16 cellular contexts compared by ENCODE assay signal in genomic region chr19:18897108-18898029, GRCh38. TPM values are rescaled to one million over a fixed set of nuclear protein-coding genes. Genes with fewer than 3 reads are reported as not detected.
DNase-seq lines count a peak whose midpoint lies in the region; ATAC-seq, FAIRE-seq and TF ChIP-seq lines count a peak whose summit lies in the region.
"Had no signal": no experiment of that assay in that cellular context is flagged by ENCODE, and none has a peak within 500 bp of the region (broad histone marks: within the 10 kb centered on the region; RNA-seq: fewer than 3 reads in every experiment).

No MANE protein-coding gene starts in this region.

- no peak for TF ChIP-seq EP300 in K562 (IDR thresholded peaks at IDR 0.05; ENCODE audit: low read length)
- TF ChIP-seq EP300 in transverse colon (IDR thresholded peaks at IDR 0.05; ENCODE audit: low read depth) = no peak

- H3K4me3 Mint-ChIP-seq in activated naive CD8-positive, alpha-beta T cell = peak overlapping the region; percentile 84
- H3K4me3 Mint-ChIP-seq in activated naive CD8-positive, alpha-beta T cell treated with anti-CD3 and anti-CD28 coated beads, Interleukin-2, amount 50 U/mL, for 24 hours = no peak overlapping the region
- H3K4me3 Mint-ChIP-seq in naive thymus-derived CD4-positive, alpha-beta T cell = peak overlapping the region; percentile 20 to 87 (median 60)

- no peak overlapping the region for H3K4me3 ChIP-seq in K562
- H3K4me3 ChIP-seq in naive thymus-derived CD4-positive, alpha-beta T cell (ENCODE audit: low read length) = no peak overlapping the region
- no peak overlapping the region for H3K4me3 ChIP-seq in transverse colon
- H3K4me3 ChIP-seq: colonic mucosa, left lung had no signal

- H3K79me2 ChIP-seq in K562 (ENCODE audit: control insufficient read depth, insufficient read depth, low read length) = no peaks in the 10 kb centered on the region

- FAIRE-seq in K562 (lab: Jason Lieb, UNC) = no peak
- FAIRE-seq: frontal cortex, urothelium cell line had no signal

- H3K9ac ChIP-seq in K562 (ENCODE audit: insufficient read depth in 1 of 2, low read depth in 2 of 2, low read length in 2 of 2) = no peak overlapping the region

- H3K9me1 ChIP-seq in K562 (ENCODE audit: control insufficient read depth, insufficient read depth, low read length) = peaks cover 3% of the 10 kb centered on the region

- WGBS in K562 (ENCODE audit: insufficient coverage, low coverage, missing lambda C conversion rate) = 66% methylated on average over 23 of the region's 24 CpGs
- 85 to 100% methylated on average over 2 to 24 of the region's 24 CpGs for WGBS in transverse colon (ENCODE audit: low coverage in 1 of 2), 2 donors

- no peak overlapping the region for H3K27ac ChIP-seq in K562 (ENCODE audit: extremely low read depth, low read depth, low read length)
- H3K27ac ChIP-seq in naive thymus-derived CD4-positive, alpha-beta T cell (ENCODE audit: low read depth, low read length) = no peak overlapping the region
- peak overlapping the region; percentile 85 for H3K27ac ChIP-seq in substantia nigra (ENCODE audit: low read depth, low read length, poor library complexity, severe bottlenecking)
- no peak overlapping the region for H3K27ac ChIP-seq in transverse colon
- H3K27ac ChIP-seq: colonic mucosa, left lung, WERI-Rb-1 had no signal

- no peak overlapping the region for H2AFZ ChIP-seq in K562 (ENCODE audit: low read depth, low read length)

- POLR2A ChIA-PET in K562 (lab: Yijun Ruan, JAX) = interaction anchor here (0.6 to 1.9 kb wide), 7 partner anchors 9 to 310 kb away, joined by 3 to 9 read pairs (median 3); partner anchors contain the start of genes COPE and DDX49
- POLR2A ChIA-PET in naive thymus-derived CD4-positive, alpha-beta T cell (lab: Charles Lee) = no interaction called here

- no peak overlapping the region for H3K27ac Mint-ChIP-seq in activated naive CD8-positive, alpha-beta T cell
- H3K27ac Mint-ChIP-seq in activated naive CD8-positive, alpha-beta T cell treated with anti-CD3 and anti-CD28 coated beads, Interleukin-2, amount 50 U/mL, for 24 hours = no peak overlapping the region
- no peak overlapping the region for H3K27ac Mint-ChIP-seq in naive thymus-derived CD4-positive, alpha-beta T cell
- H3K27ac Mint-ChIP-seq: HFFc6; stimulated activated naive B cell treated with anti-CD40 and anti-IgM and Interleukin-4, amounts not matched to agents 10 μg/mL and 1 μg/mL and 100 μg/mL, for 72 hours had no signal

- H3K9me3 ChIP-seq in K562 (replicated peaks; ENCODE audit: control insufficient read depth, insufficient read depth, low read depth, low read length) (no peaks in the 10 kb centered on the region), transverse colon (no peaks in the 10 kb centered on the region)
- H3K9me3 ChIP-seq in naive thymus-derived CD4-positive, alpha-beta T cell (ENCODE audit: control insufficient read depth in 2 of 3, low read length in 3 of 3) = no peaks in the 10 kb centered on the region
- H3K9me3 ChIP-seq: colonic mucosa, left lung had no signal

- H3K4me2 ChIP-seq in K562 (ENCODE audit: insufficient read depth, low read length) = no peak overlapping the region

- intact Hi-C loops in K562 (cut with micrococcal nuclease) (loop anchor here (5.0 kb wide), 1 partner anchor 240 kb away; the partner anchor contains the start of gene TMEM161A), transverse colon (cut with DNase I; ENCODE audit: low total_unique reads) (no loop called here)
- intact Hi-C loops in naive thymus-derived CD4-positive, alpha-beta T cell (cut with micrococcal nuclease) = no loop called here

- H3K9me3 Mint-ChIP-seq in activated naive CD8-positive, alpha-beta T cell (ENCODE audit: low read depth) = no peaks in the 10 kb centered on the region
- H3K9me3 Mint-ChIP-seq in activated naive CD8-positive, alpha-beta T cell treated with anti-CD3 and anti-CD28 coated beads, Interleukin-2, amount 50 U/mL, for 24 hours = no peaks in the 10 kb centered on the region
- H3K9me3 Mint-ChIP-seq in naive thymus-derived CD4-positive, alpha-beta T cell = no peaks in the 10 kb centered on the region
- H3K9me3 Mint-ChIP-seq: HFFc6; stimulated activated naive B cell treated with anti-CD40 and anti-IgM and Interleukin-4, amounts not matched to agents 10 μg/mL and 1 μg/mL and 100 μg/mL, for 72 hours had no signal

- BruUV-seq in K562 (replicated peaks; lab: Mats Ljungman, UMichigan) = no TSS peak

- H3K36me3 ChIP-seq in K562 (ENCODE audit: control insufficient read depth, insufficient read depth, low read length) = peaks cover 26% of the 10 kb centered on the region; the same call in 1 of the 3 replicates
- H3K36me3 ChIP-seq in naive thymus-derived CD4-positive, alpha-beta T cell (ENCODE audit: control insufficient read depth in 2 of 3, insufficient read depth in 3 of 3, low read length in 3 of 3) = peaks cover 0 to 36% (median 0%) of the 10 kb centered on the region in 3 experiments
- H3K36me3 ChIP-seq in transverse colon = peaks cover 0 to 12% (median 3%) of the 10 kb centered on the region in 4 donors
- H3K36me3 ChIP-seq: colonic mucosa had no signal

- TF ChIP-seq CTCF in K562 (IDR thresholded peaks at IDR 0.05 in 2 of 3, conservative IDR thresholded peaks at IDR 0.05 in 1 of 3; ENCODE audit: insufficient read depth in 2 of 3, low read depth in 1 of 3, low read length in 3 of 3) (no peak), transverse colon (IDR thresholded peaks at IDR 0.05) (no peak)

- peaks cover 10% of the 10 kb centered on the region for H3K27me3 Mint-ChIP-seq in activated naive CD8-positive, alpha-beta T cell
- H3K27me3 Mint-ChIP-seq in activated naive CD8-positive, alpha-beta T cell treated with anti-CD3 and anti-CD28 coated beads, Interleukin-2, amount 50 U/mL, for 24 hours = peaks cover 29% of the 10 kb centered on the region
- peaks cover 12 to 35% (median 32%) of the 10 kb centered on the region in 5 donors for H3K27me3 Mint-ChIP-seq in naive thymus-derived CD4-positive, alpha-beta T cell

- no peak for TF ChIP-seq RAD21 in K562 (CRISPR knock-in tag; conservative IDR thresholded peaks at IDR 0.05 in 1 of 2, IDR thresholded peaks at IDR 0.05 in 1 of 2)

- no peak for ATAC-seq in activated naive CD8-positive, alpha-beta T cell treated with anti-CD3 and anti-CD28 coated beads, Interleukin-2, amount 50 U/mL, for 24 hours
- no peak for ATAC-seq in K562
- ATAC-seq in naive thymus-derived CD4-positive, alpha-beta T cell = no peak
- ATAC-seq: left lung; stimulated activated naive B cell treated with anti-CD40 and anti-IgM and Interleukin-4, amounts not matched to agents 10 μg/mL and 1 μg/mL and 100 μg/mL, for 72 hours had no signal

- H3K36me3 Mint-ChIP-seq in activated naive CD8-positive, alpha-beta T cell = peaks cover 3% of the 10 kb centered on the region
- no peaks in the 10 kb centered on the region for H3K36me3 Mint-ChIP-seq in activated naive CD8-positive, alpha-beta T cell treated with anti-CD3 and anti-CD28 coated beads, Interleukin-2, amount 50 U/mL, for 24 hours (ENCODE audit: low read depth)
- peaks cover 0 to 11% (median 4%) of the 10 kb centered on the region in 5 donors for H3K36me3 Mint-ChIP-seq in naive thymus-derived CD4-positive, alpha-beta T cell

- CTCF ChIA-PET in K562 (lab: Yijun Ruan, JAX; ENCODE audit: low intra/inter-chr PET ratio) = no interaction called here
- CTCF ChIA-PET in naive thymus-derived CD4-positive, alpha-beta T cell (lab: Charles Lee) = interaction anchor here (0.6 kb wide), 1 partner anchor 50 kb away, joined by 3 read pairs; no protein-coding TSS in a partner anchor

- in situ Hi-C loops in K562 (cut with MboI) (no loop called here), transverse colon (cut with MboI; ENCODE audit: low pct_ligation_motif_present in 1 of 4, low pct_unique_long_range_greater_than_20kb in 1 of 4, low sequenced_read_pairs in 3 of 4) (no loop called here)

- DNase-seq in activated naive CD8-positive, alpha-beta T cell treated with anti-CD3 and anti-CD28 coated beads, Interleukin-2, amount 50 U/mL, for 24 hours = no peak
- DNase-seq in K562 (ENCODE audit: extremely low read depth in 1 of 4, low spot score in 3 of 4) = no peak
- no peak for DNase-seq in naive thymus-derived CD4-positive, alpha-beta T cell
- no peak for DNase-seq in substantia nigra (lab: John Stamatoyannopoulos, UW)
- no peak for DNase-seq in T-helper 9 cell
- no peak for DNase-seq in transverse colon
- DNase-seq in OCI-M1 (lab: John Stamatoyannopoulos, UW) = no peak
- DNase-seq: colonic mucosa; HFFc6; NCI-H1436; stimulated activated naive B cell treated with anti-CD40 and anti-IgM and Interleukin-4, amounts not matched to agents 10 μg/mL and 1 μg/mL and 100 μg/mL, for 72 hours; WERI-Rb-1 had no signal

- H4K20me1 ChIP-seq in K562 (replicated peaks; ENCODE audit: control insufficient read depth, insufficient read depth, low read length) = peaks cover 17% of the 10 kb centered on the region

- H3K4me1 ChIP-seq in K562 (replicated peaks in 1 of 2; ENCODE audit: control insufficient read depth in 2 of 2, insufficient read depth in 2 of 2, low read length in 2 of 2) = peaks cover 12 to 63% of the 10 kb centered on the region in 2 experiments
- H3K4me1 ChIP-seq in naive thymus-derived CD4-positive, alpha-beta T cell (ENCODE audit: control insufficient read depth in 2 of 2, insufficient read depth in 2 of 2, low read length in 2 of 2) = no peaks in the 10 kb centered on the region
- peaks cover 0 to 18% (median 9%) of the 10 kb centered on the region in 4 donors for H3K4me1 ChIP-seq in transverse colon

- peaks cover 10% of the 10 kb centered on the region for H3K4me1 Mint-ChIP-seq in activated naive CD8-positive, alpha-beta T cell (ENCODE audit: low read depth)
- peaks cover 6% of the 10 kb centered on the region for H3K4me1 Mint-ChIP-seq in activated naive CD8-positive, alpha-beta T cell treated with anti-CD3 and anti-CD28 coated beads, Interleukin-2, amount 50 U/mL, for 24 hours
- H3K4me1 Mint-ChIP-seq in naive thymus-derived CD4-positive, alpha-beta T cell = peaks cover 2 to 16% (median 11%) of the 10 kb centered on the region in 7 donors

- H3K27me3 ChIP-seq in K562 (ENCODE audit: control insufficient read depth in 2 of 2, insufficient read depth in 2 of 2, low read length in 2 of 2) (peaks cover 0 to 5% of the 10 kb centered on the region in 2 experiments; a peak in 1 of 5 replicates), transverse colon (peaks cover 49% of the 10 kb centered on the region)
- H3K27me3 ChIP-seq in naive thymus-derived CD4-positive, alpha-beta T cell (ENCODE audit: control insufficient read depth in 2 of 2, insufficient read depth in 2 of 2, low read length in 2 of 2) = no peaks in the 10 kb centered on the region

- TF ChIP-seq POLR2A in K562 (conservative IDR thresholded peaks at IDR 0.05) (no peak), transverse colon (IDR thresholded peaks at IDR 0.05) (no peak)

RNA-seq across cellular contexts. Expression of gene CERS1, which starts 1.4 kb away (rescaled TPM):
- 1.3 and 6.2 TPM in 2 replicates for total RNA-seq in K562 (2011; cell fraction: chromatin; rRNA removed; ENCODE audit: low replicate concordance)
- total RNA-seq in K562 (2011; cell fraction: nucleolus; rRNA removed) = 4.2 and 5.0 TPM in 2 replicates
- 1.5 and 3.7 TPM in 2 replicates for total RNA-seq in K562 (2011; cell fraction: nucleoplasm; rRNA removed)
- total RNA-seq in K562 (2014; rRNA removed) (0.86 TPM in 2 replicates), K562 (2014; rRNA removed; fragmentation: Illumina TruSeq; extraction: Trizol) (0.13 and 0.33 TPM in 2 replicates), K562 (2015; rRNA removed; fragmentation: Illumina TruSeq; extraction: Trizol) (0.43 and 1.4 TPM in 2 replicates), K562 (2021) (1.5 and 1.7 TPM in 2 replicates), transverse colon (not detected)
- polyA plus RNA-seq in K562 (2011; rRNA removed) (1.5 and 3.8 TPM in 2 replicates), K562 (2014; fragmentation: Illumina TruSeq; extraction: Trizol) (0.80 and 1.7 TPM in 2 replicates), K562 (2014; fragmentation: Nextera tagmentation; extraction: Ambion mirVana) (not detected), K562 (2014; rRNA removed) (1.1 TPM in 2 replicates)
- polyA plus RNA-seq in K562 (2011; cell fraction: cytosol; rRNA removed) = 5.5 and 5.7 TPM in 2 replicates
- 3.7 and 4.0 TPM in 2 replicates for polyA plus RNA-seq in K562 (2011; cell fraction: nucleus; rRNA removed)
- polyA plus RNA-seq in K562 (2012) = 0.71 and 0.87 TPM in 2 replicates
- 1.1 and 2.3 TPM in 2 replicates for polyA minus RNA-seq in K562 (2011; rRNA and poly(A)+ RNA removed)
- 1.2 and 3.5 TPM in 2 replicates for polyA minus RNA-seq in K562 (2011; cell fraction: cytosol; rRNA and poly(A)+ RNA removed)
- polyA minus RNA-seq in K562 (2011; cell fraction: nucleus; rRNA and poly(A)+ RNA removed) = 0.40 and 0.78 TPM in 2 replicates
- total RNA-seq in naive thymus-derived CD4-positive, alpha-beta T cell = not detected
- polyA plus RNA-seq in naive thymus-derived CD4-positive, alpha-beta T cell = not detected

RNA-seq across cellular contexts. Expression of gene COPE, which starts 21.8 kb away (rescaled TPM):
- 63.5 and 278 TPM in 2 replicates for total RNA-seq in K562 (2011; cell fraction: chromatin; rRNA removed; ENCODE audit: low replicate concordance)
- total RNA-seq in K562 (2011; cell fraction: nucleolus; rRNA removed) = 249 and 252 TPM in 2 replicates
- 127 and 141 TPM in 2 replicates for total RNA-seq in K562 (2011; cell fraction: nucleoplasm; rRNA removed)
- total RNA-seq in K562 (2014; rRNA removed) (239 and 305 TPM in 2 replicates), K562 (2014; rRNA removed; fragmentation: Illumina TruSeq; extraction: Trizol) (19.2 and 33.2 TPM in 2 replicates), K562 (2015; rRNA removed; fragmentation: Illumina TruSeq; extraction: Trizol) (130 and 147 TPM in 2 replicates), K562 (2021) (273 and 289 TPM in 2 replicates), transverse colon (100 to 1,000 TPM; 144 to 268 (median 179) TPM)
- polyA plus RNA-seq in K562 (2011; rRNA removed) (159 and 263 TPM in 2 replicates), K562 (2014; fragmentation: Illumina TruSeq; extraction: Trizol) (50.1 and 152 TPM in 2 replicates), K562 (2014; fragmentation: Nextera tagmentation; extraction: Ambion mirVana) (10 to 100 TPM in 1 of 2 experiments, 1 to 10 TPM in 1; 5.8 to 18.3 TPM), K562 (2014; rRNA removed) (230 and 233 TPM in 2 replicates)
- polyA plus RNA-seq in K562 (2011; cell fraction: cytosol; rRNA removed) = 307 and 533 TPM in 2 replicates
- 164 and 210 TPM in 2 replicates for polyA plus RNA-seq in K562 (2011; cell fraction: nucleus; rRNA removed)
- polyA plus RNA-seq in K562 (2012) = 176 and 372 TPM in 2 replicates
- polyA minus RNA-seq in K562 (2011; rRNA and poly(A)+ RNA removed) = 43.6 and 67.0 TPM in 2 replicates
- polyA minus RNA-seq in K562 (2011; cell fraction: cytosol; rRNA and poly(A)+ RNA removed) = 103 and 143 TPM in 2 replicates
- 49.1 and 66.3 TPM in 2 replicates for polyA minus RNA-seq in K562 (2011; cell fraction: nucleus; rRNA and poly(A)+ RNA removed)
- 100 to 1,000 TPM; 124 to 283 (median 163) TPM for total RNA-seq in naive thymus-derived CD4-positive, alpha-beta T cell
- polyA plus RNA-seq in naive thymus-derived CD4-positive, alpha-beta T cell = 100 to 1,000 TPM; 214 to 247 TPM

RNA-seq across cellular contexts. Expression of gene DDX49, which starts 22.1 kb away (rescaled TPM):
- 17.3 and 60.1 TPM in 2 replicates for total RNA-seq in K562 (2011; cell fraction: chromatin; rRNA removed; ENCODE audit: low replicate concordance)
- 53.9 and 64.9 TPM in 2 replicates for total RNA-seq in K562 (2011; cell fraction: nucleolus; rRNA removed)
- total RNA-seq in K562 (2011; cell fraction: nucleoplasm; rRNA removed) = 23.2 and 29.4 TPM in 2 replicates
- total RNA-seq in K562 (2014; rRNA removed) = 113 and 149 TPM in 2 replicates
- 26.2 and 45.7 TPM in 2 replicates for total RNA-seq in K562 (2014; rRNA removed; fragmentation: Illumina TruSeq; extraction: Trizol)
- 51.1 and 57.8 TPM in 2 replicates for total RNA-seq in K562 (2015; rRNA removed; fragmentation: Illumina TruSeq; extraction: Trizol)
- 78.9 and 88.6 TPM in 2 replicates for total RNA-seq in K562 (2021)
- 35.6 and 43.2 TPM in 2 replicates for polyA plus RNA-seq in K562 (2011; rRNA removed)
- polyA plus RNA-seq in K562 (2011; cell fraction: cytosol; rRNA removed) = 53.9 and 97.8 TPM in 2 replicates
- polyA plus RNA-seq in K562 (2011; cell fraction: nucleus; rRNA removed) = 37.4 and 64.0 TPM in 2 replicates
- polyA plus RNA-seq in K562 (2012) = 53.0 and 58.9 TPM in 2 replicates
- 33.3 and 53.3 TPM in 2 replicates for polyA plus RNA-seq in K562 (2014; fragmentation: Illumina TruSeq; extraction: Trizol)
- 1 to 10 TPM; 1.1 to 6.3 TPM for polyA plus RNA-seq in K562 (2014; fragmentation: Nextera tagmentation; extraction: Ambion mirVana)
- 61.3 and 65.9 TPM in 2 replicates for polyA plus RNA-seq in K562 (2014; rRNA removed)
- 27.6 and 57.1 TPM in 2 replicates for polyA minus RNA-seq in K562 (2011; rRNA and poly(A)+ RNA removed)
- 34.9 and 39.1 TPM in 2 replicates for polyA minus RNA-seq in K562 (2011; cell fraction: cytosol; rRNA and poly(A)+ RNA removed)
- 23.5 and 26.5 TPM in 2 replicates for polyA minus RNA-seq in K562 (2011; cell fraction: nucleus; rRNA and poly(A)+ RNA removed)
- 10 to 100 TPM; 36.4 to 63.2 (median 50.2) TPM for total RNA-seq in naive thymus-derived CD4-positive, alpha-beta T cell
- 10 to 100 TPM; 19.9 to 50.8 TPM for polyA plus RNA-seq in naive thymus-derived CD4-positive, alpha-beta T cell
- total RNA-seq in transverse colon = 10 to 100 TPM; 42.1 to 90.8 (median 50.4) TPM

RNA-seq across cellular contexts. Expression of gene HOMER3, which starts 43.6 kb away (rescaled TPM):
- total RNA-seq in K562 (2011; cell fraction: chromatin; rRNA removed; ENCODE audit: low replicate concordance) = 9.9 and 22.2 TPM in 2 replicates
- 12.0 and 12.4 TPM in 2 replicates for total RNA-seq in K562 (2011; cell fraction: nucleolus; rRNA removed)
- 9.1 and 12.6 TPM in 2 replicates for total RNA-seq in K562 (2011; cell fraction: nucleoplasm; rRNA removed)
- total RNA-seq in K562 (2014; rRNA removed) = 4.2 and 6.8 TPM in 2 replicates
- total RNA-seq in K562 (2014; rRNA removed; fragmentation: Illumina TruSeq; extraction: Trizol) = 1.2 and 1.3 TPM in 2 replicates
- total RNA-seq in K562 (2015; rRNA removed; fragmentation: Illumina TruSeq; extraction: Trizol) = 1.5 and 2.7 TPM in 2 replicates
- 3.4 and 4.1 TPM in 2 replicates for total RNA-seq in K562 (2021)
- polyA plus RNA-seq in K562 (2011; rRNA removed) = 5.1 and 10.3 TPM in 2 replicates
- 9.6 and 10.5 TPM in 2 replicates for polyA plus RNA-seq in K562 (2011; cell fraction: cytosol; rRNA removed)
- 9.2 and 20.4 TPM in 2 replicates for polyA plus RNA-seq in K562 (2011; cell fraction: nucleus; rRNA removed)
- 2.4 and 5.5 TPM in 2 replicates for polyA plus RNA-seq in K562 (2012)
- polyA plus RNA-seq in K562 (2014; fragmentation: Illumina TruSeq; extraction: Trizol) = 2.9 and 4.7 TPM in 2 replicates
- polyA plus RNA-seq in K562 (2014; fragmentation: Nextera tagmentation; extraction: Ambion mirVana) = not detected
- 3.7 and 6.4 TPM in 2 replicates for polyA plus RNA-seq in K562 (2014; rRNA removed)
- 2.5 and 2.9 TPM in 2 replicates for polyA minus RNA-seq in K562 (2011; rRNA and poly(A)+ RNA removed)
- polyA minus RNA-seq in K562 (2011; cell fraction: cytosol; rRNA and poly(A)+ RNA removed) = 3.3 and 6.9 TPM in 2 replicates
- 3.4 and 8.3 TPM in 2 replicates for polyA minus RNA-seq in K562 (2011; cell fraction: nucleus; rRNA and poly(A)+ RNA removed)
- 10 to 100 TPM in 1 of 5 experiments, 1 to 10 TPM in 1, under 1 TPM in 2, not detected in 1; 0.53 to 16.3 (median 1.4) TPM for total RNA-seq in naive thymus-derived CD4-positive, alpha-beta T cell
- not detected for polyA plus RNA-seq in naive thymus-derived CD4-positive, alpha-beta T cell
- total RNA-seq in transverse colon = 10 to 100 TPM in 3 of 4 donors, 1 to 10 TPM in 1; 8.1 to 82.0 (median 12.7) TPM
